28 cellular contexts compared by ENCODE assay signal in the genomic region with DNA sequence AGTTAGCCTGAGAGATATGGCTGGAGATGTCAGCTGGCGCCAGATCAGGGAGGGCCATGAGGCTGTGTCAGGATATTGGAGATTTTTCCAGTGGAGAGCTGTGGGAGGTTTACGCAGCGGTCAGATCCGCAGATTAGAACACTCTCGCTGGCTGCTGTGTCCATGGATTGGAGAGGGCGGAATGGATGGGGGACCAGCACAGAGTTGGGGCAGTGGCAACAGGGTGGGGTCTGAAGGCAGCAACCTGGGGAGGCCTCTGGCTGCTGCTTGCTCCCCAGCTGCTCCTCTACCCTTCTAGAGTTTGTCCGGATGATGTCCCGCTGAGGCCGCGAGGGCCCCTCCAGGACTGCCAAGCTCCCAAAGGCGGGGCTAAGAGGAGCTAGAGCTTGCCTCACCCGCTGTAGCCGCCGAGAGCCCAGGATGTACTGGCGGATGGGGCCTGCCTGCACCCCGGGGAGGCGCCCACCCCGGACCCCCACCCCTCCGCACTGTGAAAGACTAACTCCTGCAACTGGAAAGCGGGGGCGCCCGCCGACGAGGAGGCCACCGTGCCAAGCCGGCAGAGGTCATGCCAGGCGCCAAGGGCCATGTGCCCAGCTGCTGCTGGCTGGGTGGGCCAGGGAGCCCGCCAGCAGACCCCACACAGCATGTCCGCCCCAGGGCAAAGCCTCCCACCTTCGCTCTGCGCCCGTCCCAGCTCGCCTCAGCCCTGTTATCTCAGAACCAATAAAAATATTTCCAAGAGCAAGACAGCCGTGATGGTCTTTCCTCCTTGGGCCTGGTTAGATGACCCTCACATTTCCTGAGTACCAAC. TPM values are rescaled to one million over a fixed set of nuclear protein-coding genes. Genes with fewer than 3 reads are reported as not detected.
A peak's percentile ranks its signal among the peaks of the same experiment; 100 is the strongest.
DNase-seq lines count a peak whose midpoint lies in the region; ATAC-seq and TF ChIP-seq lines count a peak whose summit lies in the region.
"Had no signal": no experiment of that assay in that cellular context is flagged by ENCODE, and none has a peak within 500 bp of the region (broad histone marks: within the 10 kb centered on the region; RNA-seq: fewer than 3 reads in every experiment).

No MANE protein-coding gene starts in this region.

- 78% methylated on average over 34 of the region's 34 CpGs for WGBS in right cardiac atrium
- 90 to 92% methylated on average over 34 of the region's 34 CpGs for WGBS in aorta, 2 donors

- H3K4me3 ChIP-seq in right cardiac atrium (ENCODE audit: low read length) (no peak overlapping the region), OCI-LY3 (ENCODE audit: low read length) (no peak overlapping the region), iPS-15b (ENCODE audit: low read depth, low read length) (no peak overlapping the region), aorta (ENCODE audit: low read length in 2 of 2) (no peak overlapping the region)
- H3K4me3 ChIP-seq: HAP-1 had no signal

- no peaks in the 10 kb centered on the region for H3K27me3 ChIP-seq in right cardiac atrium (ENCODE audit: control insufficient read depth, insufficient read depth)
- peaks cover 1% of the 10 kb centered on the region; the same call in 1 of the 2 replicates for H3K27me3 ChIP-seq in OCI-LY3 (ENCODE audit: low read depth, low read length)
- H3K27me3 ChIP-seq in iPS-15b (ENCODE audit: control insufficient read depth, insufficient read depth, low read length), result no peaks in the 10 kb centered on the region
- no peaks in the 10 kb centered on the region for H3K27me3 ChIP-seq in aorta (ENCODE audit: control insufficient read depth in 1 of 2, insufficient read depth in 2 of 2, low read length in 1 of 2)
- H3K27me3 ChIP-seq: vagina had no signal

- no peaks in the 10 kb centered on the region for H3K36me3 ChIP-seq in OCI-LY3 (replicated peaks; ENCODE audit: low read depth, low read length)
- no peaks in the 10 kb centered on the region for H3K36me3 ChIP-seq in iPS-15b (ENCODE audit: control insufficient read depth, insufficient read depth, low read length)
- no peaks in the 10 kb centered on the region for H3K36me3 ChIP-seq in aorta (ENCODE audit: control insufficient read depth in 1 of 2, insufficient read depth in 2 of 2, low read length in 1 of 2)
- H3K36me3 ChIP-seq: HAP-1, vagina had no signal

- H3K9me3 ChIP-seq in right cardiac atrium (ENCODE audit: control insufficient read depth, low read length), result no peaks in the 10 kb centered on the region
- H3K9me3 ChIP-seq in OCI-LY3 (ENCODE audit: insufficient read depth, low read length), result no peaks in the 10 kb centered on the region
- no peaks in the 10 kb centered on the region for H3K9me3 ChIP-seq in iPS-15b (ENCODE audit: control insufficient read depth, insufficient read depth, low read length)
- no peaks in the 10 kb centered on the region for H3K9me3 ChIP-seq in aorta (ENCODE audit: control insufficient read depth, low read length)
- H3K9me3 ChIP-seq: HAP-1, vagina had no signal

- H3K27ac ChIP-seq in right cardiac atrium (ENCODE audit: low read length) (no peak overlapping the region), OCI-LY3 (ENCODE audit: low read length) (no peak overlapping the region), aorta (ENCODE audit: low read depth in 1 of 2, low read length in 2 of 2) (no peak overlapping the region)
- H3K27ac ChIP-seq: HL-60, vagina had no signal

- peak overlapping the region; percentile 35; the same call in 1 of the 2 replicates for H3K4me2 ChIP-seq in OCI-LY3 (ENCODE audit: low read length)

- peak; percentile 14 to 30 for ATAC-seq in right cardiac atrium
- no peak for ATAC-seq in left cardiac atrium
- ATAC-seq in aorta (ENCODE audit: low FRiP score), result peak; percentile 39
- no peak for ATAC-seq in HG02610 (IDR thresholded peaks at IDR 0.05; ENCODE audit: unreplicated experiment)
- ATAC-seq: activated CD8-positive, alpha-beta memory T cell treated with anti-CD3 and anti-CD28 coated beads, Interleukin-2, amount 10 ng/mL, durations not matched to agents 7 days and 5 days; activated T-cell treated with anti-CD3 and anti-CD28 coated beads, Interleukin-2, amount 50 U/mL, for 72 hours had no signal

- intact Hi-C loops in right cardiac atrium (cut with DNase I) (no loop called here), left cardiac atrium (cut with DNase I) (no loop called here), aorta (cut with DNase I) (no loop called here)

- TF ChIP-seq CTCF in OCI-LY3 (IDR thresholded peaks at IDR 0.05; ENCODE audit: low read depth, low read length), result no peak

- no peak overlapping the region for H3K9ac ChIP-seq in OCI-LY3 (ENCODE audit: low read length)
- peak overlapping the region; percentile 26 for H3K9ac ChIP-seq in iPS-15b (ENCODE audit: low read depth, low read length)

- H2AFZ ChIP-seq in OCI-LY3 (ENCODE audit: low read depth, low read length), result no peak overlapping the region

- no peak for TF ChIP-seq POLR2A in erythroblast (IDR thresholded peaks at IDR 0.05; ENCODE audit: low read length)

- DNase-seq in right cardiac atrium, result peak in 1 of 3 donors; percentile 57
- DNase-seq in left cardiac atrium, result no peak
- no peak for DNase-seq in aorta
- DNase-seq in SHP77 treated with DMSO at 0.1 percent for 48 hours (lab: John Stamatoyannopoulos, UW), result no peak
- no peak for DNase-seq in erythroblast (lab: John Stamatoyannopoulos, UW)
- DNase-seq: activated CD4-positive, alpha-beta T cell treated with anti-CD3 and anti-CD28 coated beads, Interleukin-2, amount 10 ng/mL, durations not matched to agents 7 days and 5 days; activated CD8-positive, alpha-beta memory T cell treated with anti-CD3 and anti-CD28 coated beads, Interleukin-2, amount 10 ng/mL, durations not matched to agents 7 days and 5 days; activated naive CD4-positive, alpha-beta T cell treated with anti-CD3 and anti-CD28 coated beads, Interleukin-2, amount 10 ng/mL, durations not matched to agents 7 days and 5 days; activated T-cell treated with anti-CD3 and anti-CD28 coated beads, Interleukin-2, amount 50 U/mL, for 72 hours; caudate nucleus; CD4-positive, CD25-positive, alpha-beta regulatory T cell; dermis blood vessel endothelial cell; Kasumi-1; MV-4-11; NCI-H187; NCI-H774; SIG-M5 had no signal

- no peaks in the 10 kb centered on the region for H4K20me1 ChIP-seq in OCI-LY3 (ENCODE audit: insufficient read depth, low read length)

- no peaks in the 10 kb centered on the region for H3K79me2 ChIP-seq in OCI-LY3 (ENCODE audit: low read length)

- no peaks in the 10 kb centered on the region for H3K4me1 ChIP-seq in right cardiac atrium (ENCODE audit: control insufficient read depth, insufficient read depth, low read length)
- H3K4me1 ChIP-seq in OCI-LY3 (ENCODE audit: low read length), result peaks cover 69% of the 10 kb centered on the region
- peaks cover 10% of the 10 kb centered on the region for H3K4me1 ChIP-seq in iPS-15b (ENCODE audit: control insufficient read depth, insufficient read depth, low read length)
- no peaks in the 10 kb centered on the region for H3K4me1 ChIP-seq in aorta (ENCODE audit: control insufficient read depth in 1 of 2, insufficient read depth in 2 of 2, low read length in 2 of 2)

RNA-seq across cellular contexts. Expression of gene MLEC, which starts 20.2 kb away (rescaled TPM):
- total RNA-seq in right cardiac atrium (100 to 1,000 TPM; 157 to 257 (median 193) TPM), left cardiac atrium (100 to 1,000 TPM; 166 to 173 TPM), aorta (10 to 100 TPM; 67.4 to 92.0 TPM)
- polyA plus RNA-seq in right cardiac atrium (93.6 TPM), aorta (10 to 100 TPM; 19.7 to 27.7 TPM)

RNA-seq across cellular contexts. Expression of gene CABP1, which starts 26.4 kb away (rescaled TPM):
- total RNA-seq in right cardiac atrium (1 to 10 TPM in 3 of 4 donors, under 1 TPM in 1; 0.89 to 4.0 (median 2.0) TPM), left cardiac atrium (1 to 10 TPM; 1.5 to 4.6 TPM), aorta (1 to 10 TPM; 1.7 to 3.0 TPM)
- polyA plus RNA-seq in right cardiac atrium (3.0 TPM), aorta (1 to 10 TPM in 1 of 2 donors, not detected in 1; 1.7 TPM)
- total RNA-seq: activated CD8-positive, alpha-beta memory T cell treated with anti-CD3 and anti-CD28 coated beads, Interleukin-2, amount 10 ng/mL, durations not matched to agents 7 days and 5 days; CD4-positive, CD25-positive, alpha-beta regulatory T cell; fibroblast of lung; kidney epithelial cell; myocyte; osteoblast; renal cortical epithelial cell had no signal
- polyA plus RNA-seq: CD4-positive, CD25-positive, alpha-beta regulatory T cell had no signal

RNA-seq across cellular contexts. Expression of gene UNC119B, which starts 43.5 kb away (rescaled TPM):
- total RNA-seq in right cardiac atrium (10 to 100 TPM; 15.7 to 17.8 (median 16.7) TPM), left cardiac atrium (10 to 100 TPM; 14.2 to 18.2 TPM), aorta (10 to 100 TPM; 18.6 to 24.4 TPM)
- polyA plus RNA-seq in right cardiac atrium (7.0 TPM), aorta (10 to 100 TPM; 13.6 to 15.9 TPM)

RNA-seq across cellular contexts. Expression of gene ACADS, which starts 58.8 kb away (rescaled TPM):
- 10 to 100 TPM; 34.2 to 51.3 (median 42.5) TPM for total RNA-seq in right cardiac atrium
- polyA plus RNA-seq in right cardiac atrium, result 68.0 TPM
- 10 to 100 TPM; 49.4 to 52.0 TPM for total RNA-seq in left cardiac atrium
- 10 to 100 TPM; 11.3 to 15.6 TPM for total RNA-seq in aorta
- 10 to 100 TPM; 29.2 to 36.9 TPM for polyA plus RNA-seq in aorta

Comparison
In these comparisons a context has a peak if more than half of its experiments do, and no peak if none do; other contexts are left out.
1. ATAC-seq: peak in right cardiac atrium (2 of 2) and aorta (single experiment); none in left cardiac atrium (0 of 2) and HG02610 (single experiment).